In the genomic region with DNA sequence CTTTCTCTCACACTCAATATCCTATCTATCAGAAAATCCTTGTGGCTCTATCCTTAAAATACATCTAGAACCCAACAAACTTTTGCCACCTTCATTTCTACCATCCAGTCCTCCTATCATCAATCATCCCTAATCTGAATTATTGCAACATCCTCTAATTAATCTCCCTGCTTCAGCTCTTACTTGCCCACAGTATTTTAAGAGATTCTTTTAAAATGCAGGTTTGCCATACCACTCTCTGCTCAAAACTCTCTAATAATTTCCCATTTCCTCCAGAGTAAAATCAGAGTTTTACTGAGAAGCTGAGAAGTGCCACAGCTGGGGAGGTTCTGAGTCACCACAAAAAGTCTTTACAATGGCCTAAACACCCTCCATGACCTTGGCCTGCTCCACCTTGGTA, we compare ENCODE assay signal across 20 cellular contexts.
"Had no signal": no experiment of that assay in that cellular context is flagged by ENCODE, and none has a peak within 500 bp of the region (broad histone marks: within the 10 kb centered on the region; RNA-seq: fewer than 3 reads in every experiment).

No MANE protein-coding gene starts in this region.

- DNase-seq: effector CD4-positive, alpha-beta T cell; endodermal cell; gastrocnemius medialis; heart right ventricle; hypothalamus; mucosa of descending colon; naive thymus-derived CD8-positive, alpha-beta T cell; posterior cingulate gyrus; sigmoid colon; stimulated activated CD4-positive, alpha-beta T cell treated with anti-CD3 and anti-CD28 coated beads, Interleukin-12 subunit alpha, Interleukin-12 subunit beta, amount 100 ng/mL, for 4 hours; tibial artery; upper lobe of right lung had no signal

- H3K4me1 Mint-ChIP-seq: endodermal cell; naive thymus-derived CD8-positive, alpha-beta T cell had no signal

- H3K4me3 Mint-ChIP-seq: endodermal cell; naive thymus-derived CD8-positive, alpha-beta T cell; stimulated activated naive CD8-positive, alpha-beta T cell treated with anti-CD3 and anti-CD28 coated beads, Interleukin-15, Interleukin-2, amounts not matched to agents 100 ng/mL and 50 ng/mL, for 24 hours had no signal

- H3K27me3 Mint-ChIP-seq: stimulated activated naive CD8-positive, alpha-beta T cell treated with anti-CD3 and anti-CD28 coated beads, Interleukin-15, Interleukin-2, amounts not matched to agents 100 ng/mL and 50 ng/mL, for 24 hours had no signal

- H3K27ac Mint-ChIP-seq: endodermal cell; naive thymus-derived CD8-positive, alpha-beta T cell; stimulated activated naive CD8-positive, alpha-beta T cell treated with anti-CD3 and anti-CD28 coated beads, Interleukin-15, Interleukin-2, amounts not matched to agents 100 ng/mL and 50 ng/mL, for 24 hours had no signal

- ATAC-seq: esophagus mucosa; gastrocnemius medialis; heart right ventricle; left lobe of liver; mucosa of descending colon; naive thymus-derived CD8-positive, alpha-beta T cell; upper lobe of right lung had no signal

- H3K27me3 ChIP-seq: gastrocnemius medialis, heart right ventricle, neutrophil, right atrium auricular region, sigmoid colon, tibial artery, upper lobe of right lung, vagina had no signal

- H3K36me3 ChIP-seq: gastrocnemius medialis, heart right ventricle, neutrophil, right atrium auricular region, sigmoid colon, tibial artery, upper lobe of right lung, vagina had no signal

- H3K4me3 ChIP-seq: coronary artery, gastrocnemius medialis, heart right ventricle, mucosa of descending colon, right atrium auricular region, sigmoid colon, skin epidermis, tibial artery, upper lobe of right lung, vagina had no signal

- H3K9me3 Mint-ChIP-seq: endodermal cell; stimulated activated naive CD8-positive, alpha-beta T cell treated with anti-CD3 and anti-CD28 coated beads, Interleukin-15, Interleukin-2, amounts not matched to agents 100 ng/mL and 50 ng/mL, for 24 hours had no signal

- H3K27ac ChIP-seq: coronary artery, gastrocnemius medialis, heart right ventricle, neutrophil, right atrium auricular region, sigmoid colon, skin epidermis, tibial artery, upper lobe of right lung, vagina had no signal

- H3K9me3 ChIP-seq: gastrocnemius medialis, mucosa of descending colon, neutrophil, right atrium auricular region, sigmoid colon, tibial artery, upper lobe of right lung, vagina had no signal

- H3K4me1 ChIP-seq: gastrocnemius medialis, right atrium auricular region, upper lobe of right lung had no signal
